Comparison of ENCODE assay signal across 9 cellular contexts in the genomic region with DNA sequence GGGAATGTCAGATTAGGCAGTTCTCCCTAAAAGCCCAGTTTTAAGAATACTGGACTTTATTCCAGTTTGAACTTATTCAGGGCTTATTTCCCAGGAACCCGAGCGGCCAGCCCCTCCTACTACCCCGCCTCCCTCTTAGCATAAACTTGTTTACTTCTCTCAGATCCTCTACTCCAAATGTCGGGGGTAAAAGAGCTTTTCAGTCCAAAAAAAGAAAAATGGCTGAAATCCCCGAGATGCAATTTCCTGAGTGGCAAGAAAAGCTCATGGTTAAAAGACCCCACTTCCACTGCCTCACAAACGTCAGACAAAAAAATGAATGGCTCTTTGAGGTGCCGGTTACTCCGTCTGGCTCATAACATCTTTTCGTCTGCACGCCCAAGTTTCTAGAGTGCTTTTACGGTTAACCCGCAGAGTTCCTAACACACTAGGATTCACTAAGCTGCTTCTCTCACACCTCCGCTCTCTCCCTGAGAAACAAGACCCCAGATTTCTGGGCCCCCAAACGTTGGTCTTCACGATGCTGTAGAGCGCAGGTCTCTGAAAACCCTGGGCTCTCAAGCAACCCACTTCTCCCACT. TPM values are rescaled to one million over a fixed set of nuclear protein-coding genes. Genes with fewer than 3 reads are reported as not detected.
A peak's percentile ranks its signal among the peaks of the same experiment; 100 is the strongest.
DNase-seq lines count a peak whose midpoint lies in the region; ATAC-seq and TF ChIP-seq lines count a peak whose summit lies in the region.
"Had no signal": no experiment of that assay in that cellular context is flagged by ENCODE, and none has a peak within 500 bp of the region (broad histone marks: within the 10 kb centered on the region; RNA-seq: fewer than 3 reads in every experiment).

No MANE protein-coding gene starts in this region.

- H3K27me3 Mint-ChIP-seq in HFFc6 (ENCODE audit: insufficient read depth) (peaks cover 1% of the 10 kb centered on the region), type B pancreatic cell (no peaks in the 10 kb centered on the region)
- H3K27me3 Mint-ChIP-seq: activated naive CD8-positive, alpha-beta T cell had no signal

- H3K27ac ChIP-seq in RWPE2 (ENCODE audit: poor library complexity, severe bottlenecking) (peak overlapping the region; percentile 58), lower lobe of right lung (peak overlapping the region; percentile 85), suprapubic skin (peak overlapping the region; percentile 86)

- TF ChIP-seq CTCF in HFFc6 (IDR thresholded peaks at IDR 0.05), result no peak
- TF ChIP-seq CTCF in RWPE2 (IDR thresholded peaks at IDR 0.05; ENCODE audit: poor library complexity, severe bottlenecking), result no peak
- TF ChIP-seq CTCF in lower lobe of right lung (IDR thresholded peaks at IDR 0.05), result no peak
- no peak for TF ChIP-seq CTCF in suprapubic skin (IDR thresholded peaks at IDR 0.05)
- TF ChIP-seq CTCF in type B pancreatic cell (conservative IDR thresholded peaks at IDR 0.05), result no peak

- intact Hi-C loops in lower lobe of right lung (cut with DNase I), result no loop called here

- no peak for TF ChIP-seq EP300 in suprapubic skin (IDR thresholded peaks at IDR 0.05)

- peaks cover 67% of the 10 kb centered on the region for H3K36me3 ChIP-seq in RWPE2 (ENCODE audit: low read depth)
- peaks cover 43% of the 10 kb centered on the region for H3K36me3 ChIP-seq in lower lobe of right lung
- peaks cover 23% of the 10 kb centered on the region for H3K36me3 ChIP-seq in suprapubic skin

- no peaks in the 10 kb centered on the region for H3K27me3 ChIP-seq in RWPE2 (ENCODE audit: insufficient read depth, poor library complexity, severe bottlenecking)
- H3K27me3 ChIP-seq in lower lobe of right lung (ENCODE audit: low read depth), result no peaks in the 10 kb centered on the region
- no peaks in the 10 kb centered on the region for H3K27me3 ChIP-seq in suprapubic skin

- H3K9me3 Mint-ChIP-seq in HFFc6, result no peaks in the 10 kb centered on the region
- no peaks in the 10 kb centered on the region for H3K9me3 Mint-ChIP-seq in type B pancreatic cell

- DNase-seq in Daoy (ENCODE audit: low read depth), result peak; percentile 30
- peak; percentile 9 for DNase-seq in HFFc6
- no peak for DNase-seq in RWPE2 (ENCODE audit: low spot score)
- DNase-seq in ecto neural progenitor cell (ENCODE audit: low spot score), result peak; percentile 43
- peak; percentile 61 for DNase-seq in lower lobe of right lung
- no peak for DNase-seq in suprapubic skin (ENCODE audit: low spot score in 2 of 2)
- DNase-seq in type B pancreatic cell (ENCODE audit: extremely low spot score, unreplicated experiment), result no peak

- H3K4me1 ChIP-seq in RWPE2 (ENCODE audit: insufficient read depth, poor library complexity, severe bottlenecking), result no peaks in the 10 kb centered on the region
- H3K4me1 ChIP-seq in lower lobe of right lung, result peaks cover 32% of the 10 kb centered on the region
- peaks cover 20% of the 10 kb centered on the region for H3K4me1 ChIP-seq in suprapubic skin

- H3K9me3 ChIP-seq in RWPE2 (ENCODE audit: severe bottlenecking) (no peaks in the 10 kb centered on the region), lower lobe of right lung (no peaks in the 10 kb centered on the region), suprapubic skin (no peaks in the 10 kb centered on the region)

- H3K4me3 Mint-ChIP-seq in HFFc6 (no peak overlapping the region), type B pancreatic cell (no peak overlapping the region)
- H3K4me3 Mint-ChIP-seq: activated naive CD8-positive, alpha-beta T cell had no signal

- H3K4me1 Mint-ChIP-seq in HFFc6 (ENCODE audit: low read depth) (peaks cover 25% of the 10 kb centered on the region), type B pancreatic cell (ENCODE audit: unreplicated experiment) (peaks cover 13% of the 10 kb centered on the region)

- TF ChIP-seq POLR2A in suprapubic skin (IDR thresholded peaks at IDR 0.05), result no peak

- under 1% methylated on average over 16 of the region's 16 CpGs for WGBS in suprapubic skin

- ATAC-seq in RWPE2 (ENCODE audit: low read depth) (no peak; the same call in 2 of the 3 replicates), lower lobe of right lung (peak; percentile 46 to 77), GM18511 (IDR thresholded peaks at IDR 0.05; ENCODE audit: unreplicated experiment) (no peak)

- H3K36me3 Mint-ChIP-seq in HFFc6 (ENCODE audit: low read depth) (peaks cover 16% of the 10 kb centered on the region; the same call in 1 of the 2 replicates), type B pancreatic cell (peaks cover 13% of the 10 kb centered on the region)
- H3K36me3 Mint-ChIP-seq: activated naive CD8-positive, alpha-beta T cell had no signal

- H3K27ac Mint-ChIP-seq in HFFc6, result no peak overlapping the region
- no peak overlapping the region for H3K27ac Mint-ChIP-seq in type B pancreatic cell
- H3K27ac Mint-ChIP-seq: activated naive CD8-positive, alpha-beta T cell had no signal

- H3K4me3 ChIP-seq in RWPE2 (ENCODE audit: severe bottlenecking) (peak overlapping the region; percentile 61), lower lobe of right lung (peak overlapping the region; percentile 91), suprapubic skin (peak overlapping the region; percentile 84)

RNA-seq across cellular contexts. Expression of a gene that starts 0.4 kb away (rescaled TPM):
- total RNA-seq in Daoy (2014; rRNA removed; shearing (Covaris generic)), result 56.2 and 79.0 TPM in 2 replicates
- total RNA-seq in HFFc6 (2021; fragmentation: NEBNext Ultra II Directional; extraction: Animal tissue kit (Norgen Biotek cat#: 25700)), result 10 to 100 TPM; 42.8 to 50.2 (median 45.2) TPM
- 56.9 TPM for total RNA-seq in lower lobe of right lung
- 10 to 100 TPM; 27.4 to 53.8 (median 36.7) TPM for total RNA-seq in suprapubic skin
- total RNA-seq in type B pancreatic cell (ENCODE audit: low replicate concordance), result 77.8 and 138 TPM in 2 replicates

RNA-seq across cellular contexts. Expression of a gene that starts 0.9 kb away (rescaled TPM):
- 105 and 106 TPM in 2 replicates for total RNA-seq in Daoy (2014; rRNA removed; shearing (Covaris generic))
- total RNA-seq in HFFc6 (2021; fragmentation: NEBNext Ultra II Directional; extraction: Animal tissue kit (Norgen Biotek cat#: 25700)), result 10 to 100 TPM; 32.8 to 83.9 (median 79.4) TPM
- total RNA-seq in lower lobe of right lung (1.2 TPM), suprapubic skin (1 to 10 TPM; 2.1 to 7.7 (median 5.1) TPM), type B pancreatic cell (ENCODE audit: low replicate concordance) (20.5 and 61.0 TPM in 2 replicates)

RNA-seq across cellular contexts. Expression of a gene that starts 35.1 kb away (rescaled TPM):
- total RNA-seq in Daoy (2014; rRNA removed; shearing (Covaris generic)), result 44.6 and 46.3 TPM in 2 replicates
- total RNA-seq in HFFc6 (2021; fragmentation: NEBNext Ultra II Directional; extraction: Animal tissue kit (Norgen Biotek cat#: 25700)), result 10 to 100 TPM; 21.6 to 29.3 (median 28.6) TPM
- total RNA-seq in lower lobe of right lung, result 21.5 TPM
- 10 to 100 TPM; 17.9 to 30.6 (median 22.2) TPM for total RNA-seq in suprapubic skin
- 40.2 and 41.6 TPM in 2 replicates for total RNA-seq in type B pancreatic cell (ENCODE audit: low replicate concordance)

RNA-seq across cellular contexts. Expression of a gene that starts 38.8 kb away (rescaled TPM):
- 0.29 TPM in 1 of 2 replicates, not detected in the other for total RNA-seq in Daoy (2014; rRNA removed; shearing (Covaris generic))
- total RNA-seq in HFFc6 (2021; fragmentation: NEBNext Ultra II Directional; extraction: Animal tissue kit (Norgen Biotek cat#: 25700)), result under 1 TPM; 0.21 to 0.84 (median 0.42) TPM
- total RNA-seq in lower lobe of right lung, result 7.3 TPM
- 1 to 10 TPM in 2 of 4 donors, not detected in 2; 1.1 to 1.7 TPM for total RNA-seq in suprapubic skin
- total RNA-seq in type B pancreatic cell (ENCODE audit: low replicate concordance), result 4.3 and 7.8 TPM in 2 replicates

Comparison
In these comparisons a context has a peak if more than half of its experiments do, and no peak if none do; other contexts are left out.
1. DNase-seq: peak in Daoy (single experiment), HFFc6 (single experiment), ecto neural progenitor cell (single experiment) and lower lobe of right lung (single experiment); none in RWPE2 (single experiment), suprapubic skin (0 of 2) and type B pancreatic cell (single experiment).
2. ATAC-seq: peak in lower lobe of right lung (2 of 2); none in RWPE2 (single experiment) and GM18511 (single experiment).
3. Peak in every context shown above with its lines, with median percentiles within 50 percentile points of each other: H3K27ac ChIP-seq and H3K4me3 ChIP-seq.